8 cellular contexts compared by ENCODE assay signal in the genomic region with DNA sequence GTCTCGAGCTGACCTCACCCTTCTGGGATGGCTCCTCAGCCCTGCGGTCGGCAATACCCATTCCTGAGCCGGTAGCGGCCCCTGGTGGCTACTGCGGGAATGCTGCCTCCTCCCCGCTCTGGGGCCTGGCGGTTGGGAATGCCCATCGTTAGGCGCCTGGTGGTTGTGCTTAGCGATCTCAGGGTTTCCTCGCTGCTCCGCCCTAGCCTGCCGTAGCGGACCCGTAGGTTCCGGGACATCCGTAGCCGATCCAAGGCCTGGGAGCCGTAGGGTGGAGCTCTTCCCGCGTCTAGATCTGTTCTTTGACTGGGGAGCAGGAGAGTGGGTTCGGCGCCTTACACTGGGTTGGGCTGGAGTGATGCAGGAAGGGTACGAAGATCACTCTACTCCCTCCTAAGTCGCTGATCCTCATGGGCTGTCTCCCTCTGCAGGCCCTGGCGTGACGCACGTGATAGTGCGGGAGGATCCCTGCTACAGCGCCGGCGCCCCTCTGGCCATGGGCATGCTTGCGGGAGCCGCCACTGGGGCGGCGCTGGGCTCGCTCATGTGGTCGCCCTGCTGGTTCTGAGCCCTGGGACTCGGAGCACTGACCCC. TPM values are rescaled to one million over a fixed set of nuclear protein-coding genes. Genes with fewer than 3 reads are reported as not detected.
DNase-seq lines count a peak whose midpoint lies in the region; ATAC-seq and TF ChIP-seq lines count a peak whose summit lies in the region.

No MANE protein-coding gene starts in this region.

- in situ Hi-C loops in SK-MEL-5 (cut with HindIII; ENCODE audit: low pct_unique_long_range_greater_than_20kb, low sequenced_read_pairs): no loop called here

- H3K4me1 ChIP-seq in Karpas-422 (ENCODE audit: low read length) (peaks cover 4% of the 10 kb centered on the region), neutrophil (ENCODE audit: control insufficient read depth in 1 of 2, insufficient read depth in 1 of 2, low read depth in 1 of 2, low read length in 1 of 2) (peaks cover 23 to 24% of the 10 kb centered on the region in 2 experiments)

- peak; percentile 94 for TF ChIP-seq CTCF in neutrophil (IDR thresholded peaks at IDR 0.05)

- H3K79me2 ChIP-seq in Karpas-422 (ENCODE audit: low read length): no peaks in the 10 kb centered on the region

- ATAC-seq in GM19438 (IDR thresholded peaks at IDR 0.05; ENCODE audit: low read depth, unreplicated experiment): peak; percentile 81

- H3K4me3 ChIP-seq in Karpas-422 (ENCODE audit: low read length): peak overlapping the region; percentile 39; the same call in 1 of the 2 replicates
- peak overlapping the region; percentile 24 to 44 for H3K4me3 ChIP-seq in neutrophil (ENCODE audit: low read depth in 1 of 2, low read length in 1 of 2)

- H3K4me2 ChIP-seq in Karpas-422 (ENCODE audit: low read depth, low read length, poor library complexity, severe bottlenecking): peak overlapping the region; percentile 42

- peak overlapping the region; percentile 44 for H3K9ac ChIP-seq in Karpas-422 (ENCODE audit: low read length)

- DNase-seq in Ammon's horn (ENCODE audit: low spot score): peak; percentile 92
- peak; percentile 92 for DNase-seq in Karpas-422
- DNase-seq in SK-MEL-5 (ENCODE audit: low read depth, low spot score): peak; percentile 91
- peak; percentile 87 for DNase-seq in activated naive CD4-positive, alpha-beta T cell treated with Interleukin-2 at 50 U/mL for 16 hours
- peak; percentile 93 for DNase-seq in germinal center (ENCODE audit: low spot score)
- peak; percentile 67 for DNase-seq in stromal cell of bone marrow (ENCODE audit: low read depth)

- H2AFZ ChIP-seq in Karpas-422 (ENCODE audit: low read length): peak overlapping the region; percentile 38; the same call in 1 of the 2 replicates

- H3K36me3 ChIP-seq in Karpas-422 (ENCODE audit: insufficient read depth, low read length) (no peaks in the 10 kb centered on the region), neutrophil (no peaks in the 10 kb centered on the region)

- H4K20me1 ChIP-seq in Karpas-422 (ENCODE audit: insufficient read depth, low read depth, low read length): peaks cover 5% of the 10 kb centered on the region; the same call in 1 of the 2 replicates

- H3K27me3 ChIP-seq in Karpas-422 (ENCODE audit: low read length) (no peaks in the 10 kb centered on the region), neutrophil (peaks cover 7% of the 10 kb centered on the region)

- H3K9me3 ChIP-seq in Karpas-422 (ENCODE audit: low read length) (no peaks in the 10 kb centered on the region), neutrophil (no peaks in the 10 kb centered on the region)

- no peak overlapping the region for H3K27ac ChIP-seq in Karpas-422 (ENCODE audit: low read length)
- no peak overlapping the region for H3K27ac ChIP-seq in neutrophil

- H3K9me2 ChIP-seq in Karpas-422 (replicated peaks; ENCODE audit: insufficient read depth, low read length): no peaks in the 10 kb centered on the region

RNA-seq across cellular contexts. Expression of a gene that starts 14.8 kb away (rescaled TPM):
- total RNA-seq in Karpas-422 (2014; rRNA removed; shearing (Covaris generic); ENCODE audit: low replicate concordance): 3.1 and 6.0 TPM in 2 replicates
- 45.0 and 48.5 TPM in 2 replicates for total RNA-seq in SK-MEL-5 (2014; rRNA removed; shearing (Covaris generic))
- 52.4 and 53.4 TPM in 2 replicates for polyA plus RNA-seq in SK-MEL-5 (2015; cell fraction: cytosol; rRNA removed)
- polyA plus RNA-seq in SK-MEL-5 (2015; cell fraction: nucleus; rRNA removed): 37.2 and 65.6 TPM in 2 replicates
